In genomic region chr10:44243851-44244502, GRCh38 we compare ENCODE assay signal across 15 cellular contexts.
DNase-seq lines count a peak whose midpoint lies in the region; ATAC-seq, FAIRE-seq and TF ChIP-seq lines count a peak whose summit lies in the region.
"Had no signal": no experiment of that assay in that cellular context is flagged by ENCODE, and none has a peak within 500 bp of the region (broad histone marks: within the 10 kb centered on the region; RNA-seq: fewer than 3 reads in every experiment).

No MANE protein-coding gene starts in this region.

- H2BK12ac ChIP-seq in H9 (ENCODE audit: insufficient read length, low read depth, low read length) (peak overlapping the region; percentile 25), H1 (ENCODE audit: low read depth, low read length) (0 out of 2 replicates have a peak overlapping the region, but pooled peaks have one; percentile 21)

- H3K36me3 ChIP-seq in H1 (ENCODE audit: control insufficient read depth in 2 of 4, insufficient read depth in 4 of 4, low read length in 3 of 4) (no peaks in the 10 kb centered on the region), mesendoderm (ENCODE audit: control insufficient read depth, insufficient read depth, low read length) (no peaks in the 10 kb centered on the region)
- H3K36me3 ChIP-seq: BLaER1 treated with 17β-estradiol and CSF1 and Interleukin-3, amounts not matched to agents 10 nM and 100 nM; HAP-1 had no signal

- peaks cover 0 to 18% (median 6%) of the 10 kb centered on the region in 3 experiments; a peak in 6 of 7 replicates for H3K36me3 Mint-ChIP-seq in H9 (ENCODE audit: insufficient read depth in 1 of 3, low read depth in 3 of 3)

- H3K56ac ChIP-seq in H9 (ENCODE audit: insufficient read length, low read depth, low read length) (no peak overlapping the region), H1 (replicated peaks; ENCODE audit: insufficient read length, low read depth, low read length) (no peak overlapping the region), mesendoderm (ENCODE audit: low read length) (no peak overlapping the region)

- no peaks in the 10 kb centered on the region for H3K79me2 ChIP-seq in H9 (ENCODE audit: insufficient read depth, low read length)
- no peaks in the 10 kb centered on the region for H3K79me2 ChIP-seq in H1 (ENCODE audit: control insufficient read depth in 1 of 2, insufficient read depth in 2 of 2, low read length in 2 of 2)
- H3K79me2 ChIP-seq in mesendoderm (ENCODE audit: control insufficient read depth, insufficient read depth, low read length), result no peaks in the 10 kb centered on the region

- H3K27me3 ChIP-seq in H9 (ENCODE audit: insufficient read depth, low read length), result no peaks in the 10 kb centered on the region; the same call in 1 of the 2 replicates
- peaks cover 0 to 2% (median 0%) of the 10 kb centered on the region in 4 experiments; a peak in 3 of 7 replicates for H3K27me3 ChIP-seq in H1 (replicated peaks in 1 of 4; ENCODE audit: control insufficient read depth in 3 of 4, extremely low read depth in 1 of 4, insufficient read depth in 3 of 4, low read length in 3 of 4)
- no peaks in the 10 kb centered on the region for H3K27me3 ChIP-seq in mesendoderm (ENCODE audit: insufficient read depth, low read length, poor library complexity)
- H3K27me3 ChIP-seq: BLaER1 treated with 17β-estradiol and CSF1 and Interleukin-3, amounts not matched to agents 10 nM and 100 nM had no signal

- H3K18ac ChIP-seq in H9 (ENCODE audit: insufficient read length, low read depth, low read length) (no peak overlapping the region), H1 (ENCODE audit: extremely low read depth, low read length) (no peak overlapping the region), mesendoderm (ENCODE audit: low read length) (no peak overlapping the region)

- no peak overlapping the region for H4K5ac ChIP-seq in H9 (ENCODE audit: insufficient read length, low read depth, low read length)
- no peak overlapping the region for H4K5ac ChIP-seq in H1 (ENCODE audit: insufficient read length, low read depth, low read length)
- H4K5ac ChIP-seq in mesendoderm (ENCODE audit: low read length), result no peak overlapping the region

- H4K91ac ChIP-seq in H9 (ENCODE audit: insufficient read length, low read depth, low read length), result no peak overlapping the region
- H4K91ac ChIP-seq in H1 (replicated peaks; ENCODE audit: insufficient read length, low read length), result no peak overlapping the region

- no peak overlapping the region for H3K4me3 Mint-ChIP-seq in H9
- H3K4me3 Mint-ChIP-seq: CD4-positive, CD25-positive, alpha-beta regulatory T cell; HFFc6 had no signal

- peaks cover 14 to 18% of the 10 kb centered on the region in 2 experiments for H3K9me3 Mint-ChIP-seq in H9

- no peak for FAIRE-seq in H1 (lab: Jason Lieb, UNC)
- FAIRE-seq: GM12892, GM19239, HTR-8/SVneo had no signal

- no peak overlapping the region for H3K23ac ChIP-seq in H9 (ENCODE audit: insufficient read length, low read depth, low read length)
- H3K23ac ChIP-seq in H1 (ENCODE audit: insufficient read length), result no peak overlapping the region
- H3K23ac ChIP-seq in mesendoderm (ENCODE audit: low read length), result no peak overlapping the region

- H4K8ac ChIP-seq in H9 (replicated peaks; ENCODE audit: insufficient read length, low read depth, low read length) (no peak overlapping the region), H1 (ENCODE audit: extremely low read depth, insufficient read depth, low read length) (no peak overlapping the region), mesendoderm (ENCODE audit: low read depth, low read length) (no peak overlapping the region)

- H3K4me1 ChIP-seq in H9 (ENCODE audit: insufficient read depth, low read length), result peaks cover 3% of the 10 kb centered on the region; the same call in 1 of the 2 replicates
- no peaks in the 10 kb centered on the region for H3K4me1 ChIP-seq in H1 (replicated peaks in 1 of 4; ENCODE audit: control insufficient read depth in 3 of 4, insufficient read depth in 4 of 4, low read length in 3 of 4)
- peaks cover 2% of the 10 kb centered on the region for H3K4me1 ChIP-seq in mesendoderm (ENCODE audit: control insufficient read depth, low read depth, low read length)
- H3K4me1 ChIP-seq: BLaER1 treated with 17β-estradiol and CSF1 and Interleukin-3, amounts not matched to agents 10 nM and 100 nM; HAP-1 had no signal

- POLR2A ChIA-PET in H1 (lab: Charles Lee; ENCODE audit: partially characterized antibody), result interaction anchor here (0.5 to 1.3 kb wide), 3 partner anchors 9 to 671 kb away, joined by 3 to 5 read pairs (median 3); no protein-coding TSS in a partner anchor

- no CpG with 5 or more reads among the region's 7 CpGs for WGBS in H9 (ENCODE audit: extremely low coverage, insufficient read length, low lambda C conversion rate)
- 81% methylated on average over 7 of the region's 7 CpGs; no CpG with 5 or more reads in 1 of the 2 experiments for WGBS in H1 (ENCODE audit: extremely low coverage in 1 of 2, insufficient coverage in 1 of 2, insufficient read length in 1 of 2, insufficient replicate concordance in 2 of 2, low coverage in 1 of 2, low lambda C conversion rate in 2 of 2, missing lambda C conversion rate in 1 of 2), 2 experiments
- no CpG with 5 or more reads among the region's 7 CpGs for WGBS in mesendoderm (ENCODE audit: extremely low coverage, insufficient coverage, low lambda C conversion rate)

- no peak overlapping the region for H3K14ac ChIP-seq in H9 (ENCODE audit: insufficient read depth, low read length)
- no peak overlapping the region for H3K14ac ChIP-seq in H1 (ENCODE audit: insufficient read length)

- H3K4me3 ChIP-seq in H1 (ENCODE audit: extremely low read depth in 1 of 4, insufficient read depth in 2 of 4, low read depth in 3 of 4, low read length in 4 of 4) (no peak overlapping the region), mesendoderm (ENCODE audit: low read length) (no peak overlapping the region)
- H3K4me3 ChIP-seq: BLaER1 treated with 17β-estradiol and CSF1 and Interleukin-3, amounts not matched to agents 10 nM and 100 nM; HAP-1 had no signal

- H3K9ac ChIP-seq in H9 (ENCODE audit: extremely low read depth, insufficient read length, low read length) (no peak overlapping the region), H1 (replicated peaks in 1 of 4; ENCODE audit: extremely low read depth in 1 of 4, low read depth in 3 of 4, low read length in 3 of 4) (no peak overlapping the region), mesendoderm (ENCODE audit: low read length) (no peak overlapping the region)
- H3K9ac ChIP-seq: BLaER1 treated with 17β-estradiol and CSF1 and Interleukin-3, amounts not matched to agents 10 nM and 100 nM had no signal

- no peak overlapping the region; a peak in 1 of 7 replicates for H3K27ac Mint-ChIP-seq in H9
- H3K27ac Mint-ChIP-seq: CD4-positive, CD25-positive, alpha-beta regulatory T cell; HFFc6 had no signal

- peak; percentile 0 for DNase-seq in GM03348 (ENCODE audit: low spot score)
- no peak for DNase-seq in H9
- DNase-seq in H1 (ENCODE audit: low read depth in 1 of 2, low spot score in 2 of 2), result no peak
- peak; percentile 32 for DNase-seq in mesendoderm
- no peak for DNase-seq in NCI-H1417 (lab: John Stamatoyannopoulos, UW)
- DNase-seq in retina, result no peak
- DNase-seq: ACHN; CD4-positive, CD25-positive, alpha-beta regulatory T cell; HFFc6 had no signal

- H3K27ac ChIP-seq in H9 (ENCODE audit: insufficient read length, low read depth, low read length) (no peak overlapping the region), H1 (ENCODE audit: low read depth, low read length) (no peak overlapping the region), mesendoderm (ENCODE audit: low read depth, low read length) (no peak overlapping the region)
- H3K27ac ChIP-seq: BLaER1 treated with 17β-estradiol and CSF1 and Interleukin-3, amounts not matched to agents 10 nM and 100 nM had no signal

- H4K20me1 ChIP-seq in H9 (ENCODE audit: control insufficient read depth, insufficient read depth, insufficient read length) (no peaks in the 10 kb centered on the region), H1 (replicated peaks in 1 of 2; ENCODE audit: control insufficient read depth in 1 of 2, insufficient read depth in 2 of 2, low read length in 2 of 2) (no peaks in the 10 kb centered on the region)
- H4K20me1 ChIP-seq: BLaER1 treated with 17β-estradiol and CSF1 and Interleukin-3, amounts not matched to agents 10 nM and 100 nM had no signal

- H3K4me2 ChIP-seq in H9 (ENCODE audit: insufficient read depth, insufficient read length, low read length) (no peak overlapping the region), H1 (ENCODE audit: insufficient read depth in 1 of 2, low read depth in 2 of 2, low read length in 2 of 2) (no peak overlapping the region), mesendoderm (ENCODE audit: low read length) (no peak overlapping the region)
- H3K4me2 ChIP-seq: BLaER1 treated with 17β-estradiol and CSF1 and Interleukin-3, amounts not matched to agents 10 nM and 100 nM had no signal

- H2AFZ ChIP-seq in H9 (ENCODE audit: low read length) (no peak overlapping the region), H1 (ENCODE audit: low read length) (peak overlapping the region; percentile 77; the same call in 1 of the 2 replicates)

- H3K23me2 ChIP-seq in H9 (ENCODE audit: insufficient read length, low read depth, low read length, poor library complexity, severe bottlenecking), result no peaks in the 10 kb centered on the region
- H3K23me2 ChIP-seq in H1 (ENCODE audit: low read depth, low read length), result peaks cover 2% of the 10 kb centered on the region; the same call in 1 of the 2 replicates

- H2AK5ac ChIP-seq in H9 (ENCODE audit: insufficient read length, low read length) (no peak overlapping the region), H1 (ENCODE audit: low read depth, low read length) (no peak overlapping the region), mesendoderm (ENCODE audit: low read length) (no peak overlapping the region)

- H2BK120ac ChIP-seq in H9 (ENCODE audit: low read depth, low read length, poor library complexity, severe bottlenecking), result no peak overlapping the region
- no peak overlapping the region for H2BK120ac ChIP-seq in H1 (replicated peaks; ENCODE audit: low read depth, low read length)
- H2BK120ac ChIP-seq in mesendoderm (ENCODE audit: low read depth, low read length), result no peak overlapping the region

- no peak for ATAC-seq in GM18520 (IDR thresholded peaks at IDR 0.05; ENCODE audit: unreplicated experiment)

- no peak overlapping the region for H3T11ph ChIP-seq in H9 (ENCODE audit: low read length)

- CTCF ChIA-PET in H1 (lab: Charles Lee; ENCODE audit: partially characterized antibody), result interaction anchor here (0.6 to 1.4 kb wide), 3 partner anchors 10 to 348 kb away, joined by 3 to 5 read pairs (median 5); no protein-coding TSS in a partner anchor

- H3K9me3 ChIP-seq in H9 (ENCODE audit: control insufficient read depth, low read depth, low read length) (no peaks in the 10 kb centered on the region), H1 (ENCODE audit: insufficient read depth in 2 of 2, low read depth in 1 of 2, low read length in 1 of 2) (no peaks in the 10 kb centered on the region)
- H3K9me3 ChIP-seq: HAP-1 had no signal

- TF ChIP-seq RAD21 in H1 (IDR thresholded peaks at IDR 0.05 in 1 of 2, conservative IDR thresholded peaks at IDR 0.05 in 1 of 2; ENCODE audit: low read depth in 2 of 2, low read length in 2 of 2), result no peak

- no peak for TF ChIP-seq EP300 in H1 (IDR thresholded peaks at IDR 0.05; ENCODE audit: borderline replicate concordance in 1 of 2, low read depth in 2 of 2, low read length in 2 of 2)

- H3K4ac ChIP-seq in H9 (ENCODE audit: low read depth, low read length) (no peak overlapping the region), H1 (replicated peaks; ENCODE audit: insufficient read length, low read depth, low read length) (no peak overlapping the region), mesendoderm (ENCODE audit: low read depth, low read length) (no peak overlapping the region)

- H3K79me1 ChIP-seq in H9 (ENCODE audit: insufficient read depth, low read depth, low read length, poor library complexity, severe bottlenecking) (no peaks in the 10 kb centered on the region), H1 (ENCODE audit: low read depth, low read length) (no peaks in the 10 kb centered on the region), mesendoderm (ENCODE audit: low read length) (no peaks in the 10 kb centered on the region)

- H3K27me3 Mint-ChIP-seq in H9 (ENCODE audit: low read depth), result peaks cover 76% of the 10 kb centered on the region
- H3K27me3 Mint-ChIP-seq: CD4-positive, CD25-positive, alpha-beta regulatory T cell had no signal

- H2BK20ac ChIP-seq in H9 (ENCODE audit: low read depth, low read length, poor library complexity, severe bottlenecking), result no peak overlapping the region
- no peak overlapping the region for H2BK20ac ChIP-seq in H1 (ENCODE audit: low read length)

- TF ChIP-seq POLR2A in H1 (IDR thresholded peaks at IDR 0.05; ENCODE audit: control extremely low read depth in 1 of 2, low read depth in 2 of 2, low read length in 2 of 2), result no peak

- H2BK15ac ChIP-seq in H9 (ENCODE audit: low read depth, low read length) (no peak overlapping the region), H1 (ENCODE audit: low read length) (no peak overlapping the region), mesendoderm (replicated peaks; ENCODE audit: low read depth) (no peak overlapping the region)

- no peak for TF ChIP-seq CTCF in H9 (conservative IDR thresholded peaks at IDR 0.05)
- TF ChIP-seq CTCF in H1 (IDR thresholded peaks at IDR 0.05; ENCODE audit: control extremely low read depth in 1 of 3, insufficient read depth in 1 of 3, low read depth in 1 of 3, low read length in 3 of 3), result no peak

- H3K4me1 Mint-ChIP-seq in H9, result peaks cover 9 to 12% of the 10 kb centered on the region in 2 experiments
- H3K4me1 Mint-ChIP-seq: CD4-positive, CD25-positive, alpha-beta regulatory T cell had no signal

- H2BK5ac ChIP-seq in H9 (ENCODE audit: insufficient read length, low read length) (no peak overlapping the region), H1 (ENCODE audit: low read depth, low read length) (no peak overlapping the region), mesendoderm (ENCODE audit: low read length) (no peak overlapping the region)

Comparison
In these comparisons a context has a peak if more than half of its experiments do, and no peak if none do; other contexts are left out.
1. DNase-seq: peak in GM03348 (single experiment) and mesendoderm (single experiment); none in H9 (single experiment), H1 (0 of 2), NCI-H1417 (0 of 3) and retina (single experiment).